16 cellular contexts compared by ENCODE assay signal in genomic region chr6:17081860-17082508, GRCh38. TPM values are rescaled to one million over a fixed set of nuclear protein-coding genes. Genes with fewer than 3 reads are reported as not detected.
DNase-seq lines count a peak whose midpoint lies in the region; TF ChIP-seq lines count a peak whose summit lies in the region.
"Had no signal": no experiment of that assay in that cellular context is flagged by ENCODE, and none has a peak within 500 bp of the region (broad histone marks: within the 10 kb centered on the region; RNA-seq: fewer than 3 reads in every experiment).

No MANE protein-coding gene starts in this region.

- H3K4me1 ChIP-seq in left ventricle myocardium inferior (peaks cover 12% of the 10 kb centered on the region), muscle layer of duodenum (ENCODE audit: control insufficient read depth in 1 of 2, insufficient read depth in 2 of 2, low read length in 2 of 2) (no peaks in the 10 kb centered on the region), mesenchymal stem cell (ENCODE audit: control insufficient read depth, insufficient read depth, low read depth, low read length) (no peaks in the 10 kb centered on the region)
- H3K4me1 ChIP-seq: A549, Caco-2 had no signal

- no peak overlapping the region for H2BK5ac ChIP-seq in mesenchymal stem cell (ENCODE audit: low read depth, low read length, poor library complexity, severe bottlenecking)

- intact Hi-C loops in left ventricle myocardium inferior (cut with micrococcal nuclease) (no loop called here), cardiac septum (cut with DNase I) (loop anchor here (10.0 kb wide), 1 partner anchor 567 kb away; no protein-coding TSS in a partner anchor)

- no peak overlapping the region for H2AFZ ChIP-seq in mesenchymal stem cell (ENCODE audit: low read depth, low read length)
- H2AFZ ChIP-seq: GM23248 had no signal

- no peak overlapping the region for H3K14ac ChIP-seq in mesenchymal stem cell (ENCODE audit: low read length in 2 of 2)

- no peak overlapping the region for H3K9ac ChIP-seq in mesenchymal stem cell (ENCODE audit: low read length)
- H3K9ac ChIP-seq: GM23248 had no signal

- H3K36me3 ChIP-seq in left ventricle myocardium inferior (no peaks in the 10 kb centered on the region), muscle layer of duodenum (ENCODE audit: control insufficient read depth in 1 of 2, insufficient read depth in 2 of 2, low read length in 2 of 2) (no peaks in the 10 kb centered on the region), mesenchymal stem cell (ENCODE audit: control insufficient read depth in 1 of 2, insufficient read depth in 2 of 2, low read depth in 1 of 2, low read length in 2 of 2) (no peaks in the 10 kb centered on the region)
- H3K36me3 ChIP-seq: HAP-1 had no signal

- no peak overlapping the region for H4K91ac ChIP-seq in mesenchymal stem cell (ENCODE audit: low read length)

- peaks cover 4% of the 10 kb centered on the region for H3K9me3 ChIP-seq in left ventricle myocardium inferior (replicated peaks)
- H3K9me3 ChIP-seq in muscle layer of duodenum (ENCODE audit: control insufficient read depth in 1 of 2, low read length in 2 of 2), result peaks cover 0 to 3% of the 10 kb centered on the region in 2 donors
- no peaks in the 10 kb centered on the region for H3K9me3 ChIP-seq in mesenchymal stem cell (ENCODE audit: control insufficient read depth, low read length)
- H3K9me3 ChIP-seq: A549, Caco-2, HAP-1 had no signal

- no peak overlapping the region for H2BK15ac ChIP-seq in mesenchymal stem cell (ENCODE audit: low read depth, poor library complexity, severe bottlenecking)

- no peak overlapping the region for H2BK12ac ChIP-seq in mesenchymal stem cell (ENCODE audit: low read length in 2 of 2)

- no peak overlapping the region for H3K18ac ChIP-seq in mesenchymal stem cell (ENCODE audit: low read depth in 1 of 2, low read length in 2 of 2)

- H4K8ac ChIP-seq in mesenchymal stem cell (ENCODE audit: low read length), result no peak overlapping the region

- no peak overlapping the region for H3K4ac ChIP-seq in mesenchymal stem cell (ENCODE audit: low read depth in 1 of 2, low read length in 2 of 2)

- H3K4me3 ChIP-seq in left ventricle myocardium inferior (peak overlapping the region; percentile 14), muscle layer of duodenum (ENCODE audit: low read depth in 1 of 2, low read length in 2 of 2) (no peak overlapping the region), mesenchymal stem cell (ENCODE audit: insufficient read depth in 1 of 2, low read depth in 1 of 2, low read length in 2 of 2) (no peak overlapping the region)
- H3K4me3 ChIP-seq: A549, GM23248, HAP-1 had no signal

- no peak for TF ChIP-seq CTCF in left ventricle myocardium inferior (IDR thresholded peaks at IDR 0.05; ENCODE audit: borderline replicate concordance)

- no peak overlapping the region for H2BK120ac ChIP-seq in mesenchymal stem cell (ENCODE audit: low read depth, low read length)

- no peaks in the 10 kb centered on the region for H3K79me1 ChIP-seq in mesenchymal stem cell (replicated peaks; ENCODE audit: low read length, poor library complexity, severe bottlenecking)

- 72% methylated on average over 3 of the region's 5 CpGs for WGBS in mesenchymal stem cell

- no peak overlapping the region for H3K23ac ChIP-seq in mesenchymal stem cell (ENCODE audit: low read length in 2 of 2)

- H2AK5ac ChIP-seq in mesenchymal stem cell (ENCODE audit: low read length, severe bottlenecking), result no peak overlapping the region

- H3K27ac ChIP-seq in left ventricle myocardium inferior (replicated peaks) (peak overlapping the region; percentile 47), muscle layer of duodenum (ENCODE audit: low read length) (peak overlapping the region; percentile 14), mesenchymal stem cell (ENCODE audit: low read length, poor library complexity, severe bottlenecking) (no peak overlapping the region)
- H3K27ac ChIP-seq: A549, C4-2B, GM23248 had no signal

- no peak overlapping the region for H3K4me2 ChIP-seq in mesenchymal stem cell (ENCODE audit: low read length, poor library complexity, severe bottlenecking)
- H3K4me2 ChIP-seq: A549 had no signal

- DNase-seq in left ventricle myocardium inferior (no peak), cardiac septum (ENCODE audit: low spot score) (no peak), putamen (ENCODE audit: low spot score) (peak; percentile 61), A172 (ENCODE audit: low spot score) (no peak), mesenchymal stem cell (no peak), NCI-H2081 treated with DMSO at 0.1 percent for 48 hours (lab: John Stamatoyannopoulos, UW) (no peak)
- DNase-seq: AML-193; Caco-2; CD4-positive, alpha-beta T cell; GM23248 had no signal

- H3K27me3 ChIP-seq in left ventricle myocardium inferior (ENCODE audit: low read depth) (no peaks in the 10 kb centered on the region), muscle layer of duodenum (ENCODE audit: low read depth, low read length) (no peaks in the 10 kb centered on the region), mesenchymal stem cell (ENCODE audit: control insufficient read depth in 1 of 2, insufficient read depth in 1 of 2, low read length in 2 of 2) (peaks cover 3 to 6% of the 10 kb centered on the region in 2 experiments)

RNA-seq across cellular contexts. Expression of gene STMND1, which starts 19.9 kb away (rescaled TPM):
- total RNA-seq in left ventricle myocardium inferior (not detected), cardiac septum (not detected)
- 0.22 TPM in 1 of 2 replicates, not detected in the other for total RNA-seq in A172 (2014; rRNA removed; shearing (Covaris generic))
- not detected for polyA plus RNA-seq in mesenchymal stem cell (2013, experiment 1 of 2)
- polyA plus RNA-seq in mesenchymal stem cell (2013, experiment 2 of 2), result not detected
- total RNA-seq: Caco-2; CD4-positive, alpha-beta T cell; GM23248; H4; HT-29 had no signal
- polyA plus RNA-seq: A549, GM23248 had no signal
